In the genomic region with DNA sequence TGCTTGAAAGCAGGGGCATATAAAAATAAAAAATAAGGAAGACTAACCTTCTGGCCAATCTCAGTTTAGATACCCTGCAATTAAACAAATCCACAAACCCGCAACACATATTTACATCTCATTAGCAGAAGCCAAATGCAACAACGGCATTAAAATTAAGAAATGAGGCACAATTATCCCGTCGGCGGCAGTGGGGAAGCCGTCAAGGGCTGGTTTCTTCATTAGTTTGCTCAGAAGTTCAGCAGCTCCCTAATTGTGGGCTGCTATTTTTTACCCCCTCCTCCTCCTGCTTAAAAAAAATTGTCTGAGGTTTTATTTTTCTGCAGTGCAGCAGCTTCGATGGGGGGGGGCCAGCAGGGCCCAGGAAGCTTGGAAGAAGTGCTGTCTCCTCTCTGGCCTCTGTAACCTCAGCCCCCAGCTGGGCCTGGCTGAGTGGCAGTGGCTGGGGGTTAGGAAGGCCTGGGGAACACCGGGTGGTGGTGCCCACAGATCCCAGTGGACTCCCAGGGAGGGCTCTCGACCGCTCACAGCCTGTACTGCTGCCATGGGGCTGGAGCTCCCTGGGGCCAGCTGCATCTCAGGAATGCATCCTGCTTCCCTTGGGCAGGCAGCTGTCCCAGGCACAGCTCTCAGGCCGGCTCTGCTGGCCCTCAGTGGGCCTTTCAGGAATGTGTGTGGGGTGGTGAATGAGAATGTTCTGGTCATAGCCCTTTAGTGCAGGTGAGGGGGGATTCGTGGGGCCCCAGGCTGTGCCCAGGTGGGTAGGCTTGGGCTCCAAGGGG, we compare ENCODE assay signal across 21 cellular contexts.
A peak's percentile ranks its signal among the peaks of the same experiment; 100 is the strongest.
DNase-seq lines count a peak whose midpoint lies in the region; ATAC-seq and TF ChIP-seq lines count a peak whose summit lies in the region.
"Had no signal": no experiment of that assay in that cellular context is flagged by ENCODE, and none has a peak within 500 bp of the region (broad histone marks: within the 10 kb centered on the region; RNA-seq: fewer than 3 reads in every experiment).

No MANE protein-coding gene starts in this region.

- no peaks in the 10 kb centered on the region for H3K9me3 ChIP-seq in SK-N-SH
- H3K9me3 ChIP-seq in lung (ENCODE audit: control insufficient read depth in 2 of 2, insufficient read depth in 1 of 2, low read length in 1 of 2), result peaks cover 0 to 2% of the 10 kb centered on the region in 2 donors
- no peaks in the 10 kb centered on the region for H3K9me3 ChIP-seq in testis
- H3K9me3 ChIP-seq: ovary had no signal

- H2AFZ ChIP-seq in SK-N-SH (ENCODE audit: low read depth), result no peak overlapping the region

- no peak for TF ChIP-seq RAD21 in SK-N-SH (IDR thresholded peaks at IDR 0.05; ENCODE audit: low read length)

- no peak overlapping the region for H3K4me2 ChIP-seq in SK-N-SH
- H3K4me2 ChIP-seq: KMS-11 had no signal

- H3K9ac ChIP-seq in SK-N-SH, result no peak overlapping the region
- H3K9ac ChIP-seq: KMS-11 had no signal

- no peaks in the 10 kb centered on the region for H3K36me3 ChIP-seq in SK-N-SH (replicated peaks in 1 of 2; ENCODE audit: control insufficient read depth in 1 of 2, insufficient read depth in 2 of 2, low read length in 1 of 2)
- no peaks in the 10 kb centered on the region for H3K36me3 ChIP-seq in lung (ENCODE audit: control insufficient read depth in 2 of 2, insufficient read depth in 2 of 2, low read length in 2 of 2)
- no peaks in the 10 kb centered on the region for H3K36me3 ChIP-seq in testis (ENCODE audit: low read depth, missing control alignments)
- H3K36me3 ChIP-seq: ovary had no signal

- TF ChIP-seq CTCF in SK-N-SH (IDR thresholded peaks at IDR 0.05) (no peak), lung (IDR thresholded peaks at IDR 0.05; ENCODE audit: control extremely low read depth, extremely low read depth) (no peak), testis (IDR thresholded peaks at IDR 0.05) (no peak)

- CTCF ChIA-PET in SK-N-SH (lab: Yijun Ruan, JAX), result interaction anchor here (1.1 to 2.3 kb wide), 2 partner anchors 19 to 75 kb away, joined by 3 to 7 read pairs; no protein-coding TSS in a partner anchor
- CTCF ChIA-PET in activated CD8-positive, alpha-beta memory T cell treated with anti-CD3 and anti-CD28 coated beads, Interleukin-2, amount 10 ng/mL, durations not matched to agents 7 days and 5 days (lab: Charles Lee), result no interaction called here

- no peaks in the 10 kb centered on the region for H3K9me2 ChIP-seq in SK-N-SH

- no peak for TF ChIP-seq EP300 in SK-N-SH (IDR thresholded peaks at IDR 0.05; ENCODE audit: borderline replicate concordance in 1 of 2, low read depth in 1 of 2, low read length in 1 of 2)

- no peaks in the 10 kb centered on the region for H3K36me3 Mint-ChIP-seq in activated CD8-positive, alpha-beta memory T cell treated with anti-CD3 and anti-CD28 coated beads, Interleukin-2, amount 10 ng/mL, durations not matched to agents 7 days and 5 days

- no peak overlapping the region for H3K27ac Mint-ChIP-seq in activated CD8-positive, alpha-beta memory T cell treated with anti-CD3 and anti-CD28 coated beads, Interleukin-2, amount 10 ng/mL, durations not matched to agents 7 days and 5 days
- H3K27ac Mint-ChIP-seq: activated T-helper 17 cell treated with anti-CD3 and anti-CD28 coated beads, Interleukin-2, amount 50 U/mL, for 72 hours had no signal

- H3K27me3 Mint-ChIP-seq in activated CD8-positive, alpha-beta memory T cell treated with anti-CD3 and anti-CD28 coated beads, Interleukin-2, amount 10 ng/mL, durations not matched to agents 7 days and 5 days, result peaks cover 3% of the 10 kb centered on the region

- H3K27ac ChIP-seq in SK-N-SH (ENCODE audit: low read depth in 2 of 2, low read length in 1 of 2) (no peak overlapping the region), lung (ENCODE audit: low read depth in 1 of 2, low read length in 1 of 2) (no peak overlapping the region), testis (no peak overlapping the region)
- H3K27ac ChIP-seq: KMS-11, ovary had no signal

- H3K4me1 ChIP-seq in SK-N-SH (ENCODE audit: control insufficient read depth in 1 of 2, insufficient read depth in 2 of 2, low read depth in 1 of 2, low read length in 1 of 2) (peaks cover 0 to 25% of the 10 kb centered on the region in 2 experiments; a peak in 1 of 4 replicates), lung (ENCODE audit: control insufficient read depth in 2 of 2, insufficient read depth in 2 of 2, low read length in 2 of 2) (no peaks in the 10 kb centered on the region), testis (peaks cover 2% of the 10 kb centered on the region)

- no peaks in the 10 kb centered on the region for H3K9me3 Mint-ChIP-seq in activated CD8-positive, alpha-beta memory T cell treated with anti-CD3 and anti-CD28 coated beads, Interleukin-2, amount 10 ng/mL, durations not matched to agents 7 days and 5 days (ENCODE audit: low read depth)
- H3K9me3 Mint-ChIP-seq: activated T-helper 17 cell treated with anti-CD3 and anti-CD28 coated beads, Interleukin-2, amount 50 U/mL, for 72 hours; H9 had no signal

- DNase-seq in SK-N-SH, result peak; percentile 42
- peak; percentile 29 for DNase-seq in activated CD8-positive, alpha-beta memory T cell treated with anti-CD3 and anti-CD28 coated beads, Interleukin-2, amount 10 ng/mL, durations not matched to agents 7 days and 5 days
- DNase-seq in lung (ENCODE audit: low spot score), result peak; percentile 10
- DNase-seq in testis, result peak; percentile 7
- no peak for DNase-seq in DMS79 treated with DMSO at 0.1 percent for 48 hours (lab: John Stamatoyannopoulos, UW)
- DNase-seq: 8988T; activated CD4-positive, alpha-beta T cell treated with anti-CD3 and anti-CD28 coated beads, Interleukin-2, amount 50 U/mL, for 48 hours; central memory CD4-positive, alpha-beta T cell; DMS153; H9; NCI-H1105 treated with DMSO at 0.1 percent for 48 hours; NCI-H2171; NCI-H82; ovary; stimulated activated CD4-positive, alpha-beta T cell treated with anti-CD3 and anti-CD28 coated beads, Interleukin-4, amount 100 ng/mL, for 4 hours; stimulated activated CD8-positive, alpha-beta memory T cell treated with anti-CD3 and anti-CD28 coated beads, Interleukin-4, amount 100 ng/mL, for 48 hours had no signal

- H3F3A ChIP-seq in SK-N-SH (replicated peaks; ENCODE audit: insufficient read depth), result no peaks in the 10 kb centered on the region

- H3K4me3 ChIP-seq in SK-N-SH (ENCODE audit: low read depth in 2 of 2, low read length in 1 of 2), result no peak overlapping the region
- no peak overlapping the region for H3K4me3 ChIP-seq in lung
- no peak overlapping the region for H3K4me3 ChIP-seq in testis
- H3K4me3 ChIP-seq: ovary had no signal

- ATAC-seq in SK-N-SH treated with all-trans-retinoic acid at 6 μM for 48 hours, result no peak
- no peak for ATAC-seq in activated CD8-positive, alpha-beta memory T cell treated with anti-CD3 and anti-CD28 coated beads, Interleukin-2, amount 10 ng/mL, durations not matched to agents 7 days and 5 days
- ATAC-seq in lung (ENCODE audit: insufficient read depth, low FRiP score), result no peak
- no peak for ATAC-seq in HG03457 (IDR thresholded peaks at IDR 0.05; ENCODE audit: unreplicated experiment)
- no peak for ATAC-seq in GM19463 (IDR thresholded peaks at IDR 0.05; ENCODE audit: unreplicated experiment)
- ATAC-seq: activated T-helper 17 cell treated with anti-CD3 and anti-CD28 coated beads, Interleukin-2, amount 50 U/mL, for 72 hours had no signal

- POLR2A ChIA-PET in SK-N-SH (lab: Yijun Ruan, JAX), result no interaction called here

- TF ChIP-seq POLR2A in testis (IDR thresholded peaks at IDR 0.05), result no peak

- intact Hi-C loops in testis (cut with DNase I; ENCODE audit: low total_unique reads), result no loop called here

- H3K79me2 ChIP-seq in SK-N-SH (ENCODE audit: insufficient read depth), result no peaks in the 10 kb centered on the region

- H3K27me3 ChIP-seq in SK-N-SH (ENCODE audit: insufficient read depth) (no peaks in the 10 kb centered on the region), lung (ENCODE audit: control insufficient read depth, insufficient read depth) (no peaks in the 10 kb centered on the region), testis (no peaks in the 10 kb centered on the region)
- H3K27me3 ChIP-seq: ovary had no signal

- 44% methylated on average over 11 of the region's 12 CpGs for WGBS in SK-N-SH (ENCODE audit: low lambda C conversion rate)
- WGBS in lung, 2 donors, result 70 to 76% methylated on average over 12 of the region's 12 CpGs
- 53 to 60% methylated on average over 10 to 12 of the region's 12 CpGs for WGBS in testis, 2 donors

- no peaks in the 10 kb centered on the region for H3K4me1 Mint-ChIP-seq in activated CD8-positive, alpha-beta memory T cell treated with anti-CD3 and anti-CD28 coated beads, Interleukin-2, amount 10 ng/mL, durations not matched to agents 7 days and 5 days
- H3K4me1 Mint-ChIP-seq: activated T-helper 17 cell treated with anti-CD3 and anti-CD28 coated beads, Interleukin-2, amount 50 U/mL, for 72 hours had no signal

- H4K20me1 ChIP-seq in SK-N-SH (ENCODE audit: insufficient read depth), result no peaks in the 10 kb centered on the region

- H3K4me3 Mint-ChIP-seq in activated CD8-positive, alpha-beta memory T cell treated with anti-CD3 and anti-CD28 coated beads, Interleukin-2, amount 10 ng/mL, durations not matched to agents 7 days and 5 days, result no peak overlapping the region
- H3K4me3 Mint-ChIP-seq: activated T-helper 17 cell treated with anti-CD3 and anti-CD28 coated beads, Interleukin-2, amount 50 U/mL, for 72 hours; H9 had no signal

TF ChIP-seq in SK-N-SH, 30 proteins besides CTCF, POLR2A, EP300 and RAD21 (continues in another document):
- TF ChIP-seq RFX5 (IDR thresholded peaks at IDR 0.05; ENCODE audit: low read length) (no peak), MAX (IDR thresholded peaks at IDR 0.05; ENCODE audit: low read depth) (no peak), ELF1 (IDR thresholded peaks at IDR 0.05) (no peak), GATA2 (CRISPR knock-in tag; IDR thresholded peaks at IDR 0.05) (no peak), JUND (IDR thresholded peaks at IDR 0.05) (no peak), FOXJ3 (CRISPR knock-in tag; IDR thresholded peaks at IDR 0.05) (no peak), YY1 (IDR thresholded peaks at IDR 0.05; ENCODE audit: low read depth) (no peak)

TF ChIP-seq in SK-N-SH treated with all-trans-retinoic acid at 6 μM for 48 hours, 23 proteins besides CTCF, POLR2A, EP300 and RAD21 (continues in another document):
- no peak for TF ChIP-seq CSRNP3 (CRISPR knock-in tag; IDR thresholded peaks at IDR 0.05)
- TF ChIP-seq BACH2 (CRISPR knock-in tag; IDR thresholded peaks at IDR 0.05; ENCODE audit: borderline replicate concordance), result no peak
- no peak for TF ChIP-seq GLIS3 (CRISPR knock-in tag; IDR thresholded peaks at IDR 0.05)
- no peak for TF ChIP-seq TOX (CRISPR knock-in tag; IDR thresholded peaks at IDR 0.05; ENCODE audit: borderline replicate concordance)
